Comparison of ENCODE assay signal across 1 cellular context in the genomic region with DNA sequence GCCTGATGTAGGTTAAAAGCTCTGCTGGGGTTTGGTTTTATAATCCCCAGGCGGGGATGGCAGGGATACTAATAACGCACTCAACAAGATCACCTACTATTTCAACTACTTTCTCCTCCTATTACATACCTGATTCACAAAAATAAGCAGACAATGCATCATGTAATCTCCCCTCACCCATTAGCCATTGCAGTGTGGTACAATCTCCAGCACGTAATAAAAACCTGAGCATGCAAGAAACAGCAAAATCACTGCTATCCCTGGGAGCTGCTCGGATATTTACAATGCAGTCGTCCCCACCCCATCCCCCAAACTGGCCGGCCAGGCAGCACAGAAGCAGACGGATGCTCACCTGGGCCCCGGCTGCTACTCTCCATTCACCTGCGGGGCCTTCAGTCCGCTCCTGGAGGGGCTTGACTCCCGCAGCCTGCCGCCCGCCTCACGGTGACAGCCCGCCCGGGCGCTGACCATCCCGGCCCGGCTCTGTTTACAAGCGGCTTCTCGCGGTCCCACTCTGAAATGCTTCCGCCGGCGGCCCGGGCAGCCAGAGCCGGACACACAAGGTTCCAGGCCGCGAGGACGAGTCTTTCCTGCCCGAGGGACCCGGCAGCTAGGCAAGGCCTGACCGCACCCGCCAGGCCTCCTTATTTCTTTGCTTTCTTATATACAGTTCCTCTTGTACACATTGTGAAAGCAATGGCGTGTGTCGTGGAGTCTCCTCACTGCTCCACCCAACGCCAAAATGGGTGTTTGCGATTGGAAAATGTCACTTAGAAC.
A peak's percentile ranks its signal among the peaks of the same experiment; 100 is the strongest.
TF ChIP-seq lines count a peak whose summit lies in the region.

A gene with protein sequence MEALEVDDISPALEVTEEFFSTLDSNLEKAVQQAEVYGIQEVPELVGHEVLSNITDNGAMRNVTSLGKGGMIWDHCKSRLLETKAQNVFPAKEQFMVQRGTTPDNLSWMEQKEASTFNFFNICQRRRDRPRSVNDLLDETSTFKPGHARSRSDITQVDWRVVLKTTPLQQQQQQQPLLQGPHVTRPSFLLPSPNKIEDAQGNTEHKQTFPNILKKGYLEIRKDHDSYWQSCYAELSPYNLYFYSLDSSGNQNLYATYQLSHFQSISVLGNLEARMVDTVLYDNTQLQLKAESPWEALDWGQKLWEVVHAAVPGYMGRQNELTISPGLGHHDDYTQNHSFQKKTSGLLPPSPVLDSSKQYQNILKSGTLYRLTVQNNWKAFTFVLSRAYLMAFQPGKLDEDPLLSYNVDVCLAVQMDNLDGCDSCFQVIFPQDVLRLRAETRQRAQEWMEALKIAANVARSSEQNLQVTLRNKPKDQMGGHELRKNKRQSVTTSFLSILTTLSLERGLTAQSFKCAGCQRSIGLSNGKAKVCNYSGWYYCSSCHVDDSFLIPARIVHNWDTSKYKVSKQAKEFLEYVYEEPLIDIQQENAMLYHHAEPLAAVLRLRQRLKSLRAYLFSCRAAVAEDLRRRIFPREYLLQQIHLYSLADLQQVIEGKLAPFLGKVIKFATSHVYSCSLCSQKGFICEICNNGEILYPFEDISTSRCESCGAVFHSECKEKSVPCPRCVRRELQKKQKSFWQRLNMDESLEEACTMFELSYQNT (minus strand): TSS at position 491 of the 777 bp plus-strand sequence. CDS start 23,888 bp downstream, outside the sequence.

TF ChIP-seq in HEK293, 187 proteins besides CTCF, POLR2A, EP300 and RAD21 (continued from another document and continues in another):
- TF ChIP-seq, protein P1, sequence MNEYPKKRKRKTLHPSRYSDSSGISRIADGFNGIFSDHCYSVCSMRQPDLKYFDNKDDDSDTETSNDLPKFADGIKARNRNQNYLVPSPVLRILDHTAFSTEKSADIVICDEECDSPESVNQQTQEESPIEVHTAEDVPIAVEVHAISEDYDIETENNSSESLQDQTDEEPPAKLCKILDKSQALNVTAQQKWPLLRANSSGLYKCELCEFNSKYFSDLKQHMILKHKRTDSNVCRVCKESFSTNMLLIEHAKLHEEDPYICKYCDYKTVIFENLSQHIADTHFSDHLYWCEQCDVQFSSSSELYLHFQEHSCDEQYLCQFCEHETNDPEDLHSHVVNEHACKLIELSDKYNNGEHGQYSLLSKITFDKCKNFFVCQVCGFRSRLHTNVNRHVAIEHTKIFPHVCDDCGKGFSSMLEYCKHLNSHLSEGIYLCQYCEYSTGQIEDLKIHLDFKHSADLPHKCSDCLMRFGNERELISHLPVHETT (tag by site-specific recombination; IDR thresholded peaks at IDR 0.05): peak; percentile 94
- TF ChIP-seq, protein P2, sequence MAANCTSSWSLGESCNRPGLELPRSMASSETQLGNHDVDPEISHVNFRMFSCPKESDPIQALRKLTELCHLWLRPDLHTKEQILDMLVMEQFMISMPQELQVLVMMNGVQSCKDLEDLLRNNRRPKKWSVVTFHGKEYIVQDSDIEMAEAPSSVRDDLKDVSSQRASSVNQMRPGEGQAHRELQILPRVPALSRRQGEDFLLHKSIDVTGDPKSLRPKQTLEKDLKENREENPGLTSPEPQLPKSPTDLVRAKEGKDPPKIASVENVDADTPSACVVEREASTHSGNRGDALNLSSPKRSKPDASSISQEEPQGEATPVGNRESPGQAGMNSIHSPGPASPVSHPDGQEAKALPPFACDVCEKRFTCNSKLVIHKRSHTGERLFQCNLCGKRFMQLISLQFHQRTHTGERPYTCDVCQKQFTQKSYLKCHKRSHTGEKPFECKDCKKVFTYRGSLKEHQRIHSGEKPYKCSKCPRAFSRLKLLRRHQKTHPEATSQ (tag by site-specific recombination; IDR thresholded peaks at IDR 0.05): peak; percentile 95
- TF ChIP-seq ZNF76 (tag by site-specific recombination; IDR thresholded peaks at IDR 0.05; ENCODE audit: borderline replicate concordance, low read depth) (peak; percentile 59; the same call in 1 of the 2 replicates), HOXD13 (CRISPR knock-in tag; IDR thresholded peaks at IDR 0.05; ENCODE audit: borderline replicate concordance) (peak; percentile 62; the same call in 1 of the 2 replicates), KLF8 (tag by site-specific recombination; IDR thresholded peaks at IDR 0.05) (peak; percentile 83), ZNF423 (tag by site-specific recombination; IDR thresholded peaks at IDR 0.05) (no peak), ZNF174 (tag by site-specific recombination; IDR thresholded peaks at IDR 0.05) (no peak; the same call in 1 of the 2 replicates), ZNF214 (tag by site-specific recombination; IDR thresholded peaks at IDR 0.05; ENCODE audit: borderline replicate concordance) (no peak), GLIS1 (tag by site-specific recombination; IDR thresholded peaks at IDR 0.05) (peak; percentile 45), REPIN1 (tag by site-specific recombination; IDR thresholded peaks at IDR 0.05; ENCODE audit: low read depth) (peak; percentile 79; the same call in 1 of the 2 replicates), ZBTB17 (tag by site-specific recombination; IDR thresholded peaks at IDR 0.05) (peak; percentile 80)
- TF ChIP-seq, protein P3, sequence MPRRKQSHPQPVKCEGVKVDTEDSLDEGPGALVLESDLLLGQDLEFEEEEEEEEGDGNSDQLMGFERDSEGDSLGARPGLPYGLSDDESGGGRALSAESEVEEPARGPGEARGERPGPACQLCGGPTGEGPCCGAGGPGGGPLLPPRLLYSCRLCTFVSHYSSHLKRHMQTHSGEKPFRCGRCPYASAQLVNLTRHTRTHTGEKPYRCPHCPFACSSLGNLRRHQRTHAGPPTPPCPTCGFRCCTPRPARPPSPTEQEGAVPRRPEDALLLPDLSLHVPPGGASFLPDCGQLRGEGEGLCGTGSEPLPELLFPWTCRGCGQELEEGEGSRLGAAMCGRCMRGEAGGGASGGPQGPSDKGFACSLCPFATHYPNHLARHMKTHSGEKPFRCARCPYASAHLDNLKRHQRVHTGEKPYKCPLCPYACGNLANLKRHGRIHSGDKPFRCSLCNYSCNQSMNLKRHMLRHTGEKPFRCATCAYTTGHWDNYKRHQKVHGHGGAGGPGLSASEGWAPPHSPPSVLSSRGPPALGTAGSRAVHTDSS (tag by site-specific recombination; IDR thresholded peaks at IDR 0.05): peak; percentile 43; the same call in 1 of the 2 replicates
- TF ChIP-seq, protein P4, sequence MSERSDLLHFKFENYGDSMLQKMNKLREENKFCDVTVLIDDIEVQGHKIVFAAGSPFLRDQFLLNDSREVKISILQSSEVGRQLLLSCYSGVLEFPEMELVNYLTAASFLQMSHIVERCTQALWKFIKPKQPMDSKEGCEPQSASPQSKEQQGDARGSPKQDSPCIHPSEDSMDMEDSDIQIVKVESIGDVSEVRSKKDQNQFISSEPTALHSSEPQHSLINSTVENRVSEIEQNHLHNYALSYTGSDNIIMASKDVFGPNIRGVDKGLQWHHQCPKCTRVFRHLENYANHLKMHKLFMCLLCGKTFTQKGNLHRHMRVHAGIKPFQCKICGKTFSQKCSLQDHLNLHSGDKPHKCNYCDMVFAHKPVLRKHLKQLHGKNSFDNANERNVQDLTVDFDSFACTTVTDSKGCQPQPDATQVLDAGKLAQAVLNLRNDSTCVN (tag by site-specific recombination; optimal IDR thresholded peaks at IDR 0.05): peak; percentile 37
- TF ChIP-seq, protein P5, sequence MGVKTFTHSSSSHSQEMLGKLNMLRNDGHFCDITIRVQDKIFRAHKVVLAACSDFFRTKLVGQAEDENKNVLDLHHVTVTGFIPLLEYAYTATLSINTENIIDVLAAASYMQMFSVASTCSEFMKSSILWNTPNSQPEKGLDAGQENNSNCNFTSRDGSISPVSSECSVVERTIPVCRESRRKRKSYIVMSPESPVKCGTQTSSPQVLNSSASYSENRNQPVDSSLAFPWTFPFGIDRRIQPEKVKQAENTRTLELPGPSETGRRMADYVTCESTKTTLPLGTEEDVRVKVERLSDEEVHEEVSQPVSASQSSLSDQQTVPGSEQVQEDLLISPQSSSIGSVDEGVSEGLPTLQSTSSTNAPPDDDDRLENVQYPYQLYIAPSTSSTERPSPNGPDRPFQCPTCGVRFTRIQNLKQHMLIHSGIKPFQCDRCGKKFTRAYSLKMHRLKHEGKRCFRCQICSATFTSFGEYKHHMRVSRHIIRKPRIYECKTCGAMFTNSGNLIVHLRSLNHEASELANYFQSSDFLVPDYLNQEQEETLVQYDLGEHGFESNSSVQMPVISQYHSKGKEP (tag by site-specific recombination; IDR thresholded peaks at IDR 0.05): peak; percentile 48; the same call in 1 of the 2 replicates
- TF ChIP-seq, protein P6, sequence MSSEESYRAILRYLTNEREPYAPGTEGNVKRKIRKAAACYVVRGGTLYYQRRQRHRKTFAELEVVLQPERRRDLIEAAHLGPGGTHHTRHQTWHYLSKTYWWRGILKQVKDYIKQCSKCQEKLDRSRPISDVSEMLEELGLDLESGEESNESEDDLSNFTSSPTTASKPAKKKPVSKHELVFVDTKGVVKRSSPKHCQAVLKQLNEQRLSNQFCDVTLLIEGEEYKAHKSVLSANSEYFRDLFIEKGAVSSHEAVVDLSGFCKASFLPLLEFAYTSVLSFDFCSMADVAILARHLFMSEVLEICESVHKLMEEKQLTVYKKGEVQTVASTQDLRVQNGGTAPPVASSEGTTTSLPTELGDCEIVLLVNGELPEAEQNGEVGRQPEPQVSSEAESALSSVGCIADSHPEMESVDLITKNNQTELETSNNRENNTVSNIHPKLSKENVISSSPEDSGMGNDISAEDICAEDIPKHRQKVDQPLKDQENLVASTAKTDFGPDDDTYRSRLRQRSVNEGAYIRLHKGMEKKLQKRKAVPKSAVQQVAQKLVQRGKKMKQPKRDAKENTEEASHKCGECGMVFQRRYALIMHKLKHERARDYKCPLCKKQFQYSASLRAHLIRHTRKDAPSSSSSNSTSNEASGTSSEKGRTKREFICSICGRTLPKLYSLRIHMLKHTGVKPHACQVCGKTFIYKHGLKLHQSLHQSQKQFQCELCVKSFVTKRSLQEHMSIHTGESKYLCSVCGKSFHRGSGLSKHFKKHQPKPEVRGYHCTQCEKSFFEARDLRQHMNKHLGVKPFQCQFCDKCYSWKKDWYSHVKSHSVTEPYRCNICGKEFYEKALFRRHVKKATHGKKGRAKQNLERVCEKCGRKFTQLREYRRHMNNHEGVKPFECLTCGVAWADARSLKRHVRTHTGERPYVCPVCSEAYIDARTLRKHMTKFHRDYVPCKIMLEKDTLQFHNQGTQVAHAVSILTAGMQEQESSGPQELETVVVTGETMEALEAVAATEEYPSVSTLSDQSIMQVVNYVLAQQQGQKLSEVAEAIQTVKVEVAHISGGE (tag by site-specific recombination; conservative IDR thresholded peaks at IDR 0.05; ENCODE audit: low read depth): peak; percentile 99
- TF ChIP-seq, protein P7, sequence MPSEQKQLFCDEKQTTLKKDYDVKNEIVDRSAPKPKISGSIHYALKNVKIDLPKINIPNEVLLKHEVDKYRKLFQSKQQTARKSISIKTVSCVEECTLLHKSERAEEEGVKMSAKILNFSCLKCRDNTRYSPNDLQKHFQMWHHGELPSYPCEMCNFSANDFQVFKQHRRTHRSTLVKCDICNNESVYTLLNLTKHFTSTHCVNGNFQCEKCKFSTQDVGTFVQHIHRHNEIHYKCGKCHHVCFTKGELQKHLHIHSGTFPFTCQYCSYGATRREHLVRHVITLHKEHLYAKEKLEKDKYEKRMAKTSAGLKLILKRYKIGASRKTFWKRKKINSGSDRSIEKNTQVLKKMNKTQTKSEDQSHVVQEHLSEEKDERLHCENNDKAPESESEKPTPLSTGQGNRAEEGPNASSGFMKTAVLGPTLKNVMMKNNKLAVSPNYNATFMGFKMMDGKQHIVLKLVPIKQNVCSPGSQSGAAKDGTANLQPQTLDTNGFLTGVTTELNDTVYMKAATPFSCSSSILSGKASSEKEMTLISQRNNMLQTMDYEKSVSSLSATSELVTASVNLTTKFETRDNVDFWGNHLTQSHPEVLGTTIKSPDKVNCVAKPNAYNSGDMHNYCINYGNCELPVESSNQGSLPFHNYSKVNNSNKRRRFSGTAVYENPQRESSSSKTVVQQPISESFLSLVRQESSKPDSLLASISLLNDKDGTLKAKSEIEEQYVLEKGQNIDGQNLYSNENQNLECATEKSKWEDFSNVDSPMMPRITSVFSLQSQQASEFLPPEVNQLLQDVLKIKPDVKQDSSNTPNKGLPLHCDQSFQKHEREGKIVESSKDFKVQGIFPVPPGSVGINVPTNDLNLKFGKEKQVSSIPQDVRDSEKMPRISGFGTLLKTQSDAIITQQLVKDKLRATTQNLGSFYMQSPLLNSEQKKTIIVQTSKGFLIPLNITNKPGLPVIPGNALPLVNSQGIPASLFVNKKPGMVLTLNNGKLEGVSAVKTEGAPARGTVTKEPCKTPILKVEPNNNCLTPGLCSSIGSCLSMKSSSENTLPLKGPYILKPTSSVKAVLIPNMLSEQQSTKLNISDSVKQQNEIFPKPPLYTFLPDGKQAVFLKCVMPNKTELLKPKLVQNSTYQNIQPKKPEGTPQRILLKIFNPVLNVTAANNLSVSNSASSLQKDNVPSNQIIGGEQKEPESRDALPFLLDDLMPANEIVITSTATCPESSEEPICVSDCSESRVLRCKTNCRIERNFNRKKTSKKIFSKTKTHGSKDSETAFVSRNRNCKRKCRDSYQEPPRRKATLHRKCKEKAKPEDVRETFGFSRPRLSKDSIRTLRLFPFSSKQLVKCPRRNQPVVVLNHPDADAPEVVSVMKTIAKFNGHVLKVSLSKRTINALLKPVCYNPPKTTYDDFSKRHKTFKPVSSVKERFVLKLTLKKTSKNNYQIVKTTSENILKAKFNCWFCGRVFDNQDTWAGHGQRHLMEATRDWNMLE (tag by site-specific recombination; conservative IDR thresholded peaks at IDR 0.05; ENCODE audit: low read depth): peak; percentile 77
- TF ChIP-seq, protein P8, sequence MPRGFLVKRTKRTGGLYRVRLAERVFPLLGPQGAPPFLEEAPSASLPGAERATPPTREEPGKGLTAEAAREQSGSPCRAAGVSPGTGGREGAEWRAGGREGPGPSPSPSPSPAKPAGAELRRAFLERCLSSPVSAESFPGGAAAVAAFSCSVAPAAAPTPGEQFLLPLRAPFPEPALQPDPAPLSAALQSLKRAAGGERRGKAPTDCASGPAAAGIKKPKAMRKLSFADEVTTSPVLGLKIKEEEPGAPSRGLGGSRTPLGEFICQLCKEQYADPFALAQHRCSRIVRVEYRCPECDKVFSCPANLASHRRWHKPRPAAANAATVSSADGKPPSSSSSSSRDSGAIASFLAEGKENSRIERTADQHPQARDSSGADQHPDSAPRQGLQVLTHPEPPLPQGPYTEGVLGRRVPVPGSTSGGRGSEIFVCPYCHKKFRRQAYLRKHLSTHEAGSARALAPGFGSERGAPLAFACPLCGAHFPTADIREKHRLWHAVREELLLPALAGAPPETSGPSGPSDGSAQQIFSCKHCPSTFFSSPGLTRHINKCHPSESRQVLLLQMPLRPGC (tag by site-specific recombination; IDR thresholded peaks at IDR 0.05): peak; percentile 54; the same call in 1 of the 2 replicates
- TF ChIP-seq, protein P9, sequence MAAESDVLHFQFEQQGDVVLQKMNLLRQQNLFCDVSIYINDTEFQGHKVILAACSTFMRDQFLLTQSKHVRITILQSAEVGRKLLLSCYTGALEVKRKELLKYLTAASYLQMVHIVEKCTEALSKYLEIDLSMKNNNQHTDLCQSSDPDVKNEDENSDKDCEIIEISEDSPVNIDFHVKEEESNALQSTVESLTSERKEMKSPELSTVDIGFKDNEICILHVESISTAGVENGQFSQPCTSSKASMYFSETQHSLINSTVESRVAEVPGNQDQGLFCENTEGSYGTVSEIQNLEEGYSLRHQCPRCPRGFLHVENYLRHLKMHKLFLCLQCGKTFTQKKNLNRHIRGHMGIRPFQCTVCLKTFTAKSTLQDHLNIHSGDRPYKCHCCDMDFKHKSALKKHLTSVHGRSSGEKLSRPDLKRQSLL (tag by site-specific recombination; IDR thresholded peaks at IDR 0.05): 0 out of 2 replicates have a peak, but pooled peaks have one; percentile 7
- TF ChIP-seq, protein P10, sequence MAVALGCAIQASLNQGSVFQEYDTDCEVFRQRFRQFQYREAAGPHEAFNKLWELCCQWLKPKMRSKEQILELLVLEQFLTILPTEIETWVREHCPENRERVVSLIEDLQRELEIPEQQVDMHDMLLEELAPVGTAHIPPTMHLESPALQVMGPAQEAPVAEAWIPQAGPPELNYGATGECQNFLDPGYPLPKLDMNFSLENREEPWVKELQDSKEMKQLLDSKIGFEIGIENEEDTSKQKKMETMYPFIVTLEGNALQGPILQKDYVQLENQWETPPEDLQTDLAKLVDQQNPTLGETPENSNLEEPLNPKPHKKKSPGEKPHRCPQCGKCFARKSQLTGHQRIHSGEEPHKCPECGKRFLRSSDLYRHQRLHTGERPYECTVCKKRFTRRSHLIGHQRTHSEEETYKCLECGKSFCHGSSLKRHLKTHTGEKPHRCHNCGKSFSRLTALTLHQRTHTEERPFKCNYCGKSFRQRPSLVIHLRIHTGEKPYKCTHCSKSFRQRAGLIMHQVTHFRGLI (tag by site-specific recombination; IDR thresholded peaks at IDR 0.05): peak; percentile 48; the same call in 1 of the 2 replicates
